ENCODE assay signal across 1 cellular context in genomic region chr13:49464621-49465325, GRCh38.
TF ChIP-seq lines count a peak whose summit lies in the region.

No MANE protein-coding gene starts in this region.

TF ChIP-seq in HepG2, 621 proteins besides CTCF, POLR2A, EP300 and RAD21 (continued from another document and continues in another):
- no peak for TF ChIP-seq POLR2AphosphoS2 (IDR thresholded peaks at IDR 0.05; ENCODE audit: low read depth, low read length)
- TF ChIP-seq ZNF180 (CRISPR knock-in tag; IDR thresholded peaks at IDR 0.05; ENCODE audit: borderline replicate concordance, low read depth) = no peak
- TF ChIP-seq PREB (CRISPR knock-in tag; IDR thresholded peaks at IDR 0.05) = no peak
- TF ChIP-seq HHEX (CRISPR knock-in tag; IDR thresholded peaks at IDR 0.05) = 0 out of 2 replicates have a peak, but pooled peaks have one; percentile 45
- no peak for TF ChIP-seq ZNF235 (CRISPR knock-in tag; IDR thresholded peaks at IDR 0.05; ENCODE audit: borderline replicate concordance)
- TF ChIP-seq ZFP36L2 (CRISPR knock-in tag; IDR thresholded peaks at IDR 0.05) = no peak
- TF ChIP-seq ZNF747 (CRISPR knock-in tag; IDR thresholded peaks at IDR 0.05; ENCODE audit: borderline replicate concordance) = no peak
- TF ChIP-seq AHR (CRISPR knock-in tag; IDR thresholded peaks at IDR 0.05) = no peak
- TF ChIP-seq REPIN1 (CRISPR knock-in tag; IDR thresholded peaks at IDR 0.05; ENCODE audit: borderline replicate concordance, low read depth) = no peak
- TF ChIP-seq FOXC1 (CRISPR knock-in tag; IDR thresholded peaks at IDR 0.05; ENCODE audit: borderline replicate concordance) = no peak
- no peak for TF ChIP-seq ZNF276 (CRISPR knock-in tag; IDR thresholded peaks at IDR 0.05; ENCODE audit: low read depth)
- TF ChIP-seq ARID4A (CRISPR knock-in tag; IDR thresholded peaks at IDR 0.05; ENCODE audit: borderline replicate concordance) = no peak
- TF ChIP-seq GTF2F1 (IDR thresholded peaks at IDR 0.05; ENCODE audit: low read length) = no peak
- TF ChIP-seq SIX1 (CRISPR knock-in tag; IDR thresholded peaks at IDR 0.05; ENCODE audit: borderline replicate concordance) = peak; percentile 55; the same call in 1 of the 2 replicates
- TF ChIP-seq SMAD3 (CRISPR knock-in tag; IDR thresholded peaks at IDR 0.05) = 0 out of 2 replicates have a peak, but pooled peaks have one; percentile 67
- TF ChIP-seq KLF13 (CRISPR knock-in tag; IDR thresholded peaks at IDR 0.05) = no peak
- no peak for TF ChIP-seq ZNF879 (CRISPR knock-in tag; IDR thresholded peaks at IDR 0.05)
- no peak for TF ChIP-seq ZNF639 (CRISPR knock-in tag; conservative IDR thresholded peaks at IDR 0.05)
- TF ChIP-seq SOX13 (IDR thresholded peaks at IDR 0.05) = 0 out of 2 replicates have a peak, but pooled peaks have one; percentile 33
- peak in 1 of 2 experiments; percentile 88; a peak in 2 of 4 replicates for TF ChIP-seq SOX13 (CRISPR knock-in tag; conservative IDR thresholded peaks at IDR 0.05 in 1 of 2, IDR thresholded peaks at IDR 0.05 in 1 of 2)
- no peak for TF ChIP-seq KLF11 (CRISPR knock-in tag; IDR thresholded peaks at IDR 0.05)
- TF ChIP-seq PPARG (CRISPR knock-in tag; conservative IDR thresholded peaks at IDR 0.05) = peak; percentile 70; the same call in 1 of the 2 replicates
- peak; percentile 49 for TF ChIP-seq ASH2L (IDR thresholded peaks at IDR 0.05; ENCODE audit: insufficient read length, low read depth, low read length)
- no peak for TF ChIP-seq ZSCAN29 (CRISPR knock-in tag; conservative IDR thresholded peaks at IDR 0.05)
- TF ChIP-seq MATR3 (CRISPR knock-in tag; IDR thresholded peaks at IDR 0.05) = no peak
- peak; percentile 88 for TF ChIP-seq ZNF770 (CRISPR knock-in tag; IDR thresholded peaks at IDR 0.05)
- no peak for TF ChIP-seq FOSL2 (CRISPR knock-in tag; IDR thresholded peaks at IDR 0.05)
- no peak for TF ChIP-seq PHB2 (IDR thresholded peaks at IDR 0.05; ENCODE audit: partially characterized antibody)
- no peak for TF ChIP-seq ZNF777 (CRISPR knock-in tag; IDR thresholded peaks at IDR 0.05)
- peak; percentile 21; the same call in 1 of the 2 replicates for TF ChIP-seq TFE3 (CRISPR knock-in tag; IDR thresholded peaks at IDR 0.05)
- peak; percentile 76 for TF ChIP-seq ELF3 (CRISPR knock-in tag; IDR thresholded peaks at IDR 0.05)
- TF ChIP-seq NFYB (CRISPR knock-in tag; IDR thresholded peaks at IDR 0.05) = no peak
- TF ChIP-seq ZBTB20 (CRISPR knock-in tag; IDR thresholded peaks at IDR 0.05; ENCODE audit: borderline replicate concordance, low read depth) = no peak
- no peak for TF ChIP-seq CREBL2 (CRISPR knock-in tag; IDR thresholded peaks at IDR 0.05; ENCODE audit: borderline replicate concordance)
- TF ChIP-seq ETS1 (CRISPR knock-in tag; IDR thresholded peaks at IDR 0.05) = no peak
- no peak for TF ChIP-seq ZNF737 (CRISPR knock-in tag; IDR thresholded peaks at IDR 0.05; ENCODE audit: borderline replicate concordance)
- TF ChIP-seq ZBTB8A (CRISPR knock-in tag; IDR thresholded peaks at IDR 0.05; ENCODE audit: borderline replicate concordance, low read depth) = no peak
- TF ChIP-seq PITX1 (CRISPR knock-in tag; IDR thresholded peaks at IDR 0.05) = no peak
- peak; percentile 74 for TF ChIP-seq SAP130 (CRISPR knock-in tag; IDR thresholded peaks at IDR 0.05; ENCODE audit: low read depth)
- no peak for TF ChIP-seq ATF6 (CRISPR knock-in tag; conservative IDR thresholded peaks at IDR 0.05)
- no peak for TF ChIP-seq ZBTB37 (CRISPR knock-in tag; IDR thresholded peaks at IDR 0.05)
- TF ChIP-seq ATF1 (CRISPR knock-in tag; IDR thresholded peaks at IDR 0.05) = peak; percentile 26; the same call in 1 of the 2 replicates
- TF ChIP-seq GPBP1L1 (CRISPR knock-in tag; IDR thresholded peaks at IDR 0.05) = no peak
- TF ChIP-seq KMT2A (CRISPR knock-in tag; IDR thresholded peaks at IDR 0.05) = no peak
- peak; percentile 96 for TF ChIP-seq MIXL1 (CRISPR knock-in tag; IDR thresholded peaks at IDR 0.05)
- no peak for TF ChIP-seq AGO1 (IDR thresholded peaks at IDR 0.05; ENCODE audit: low read depth, low read length, poor library complexity, severe bottlenecking)
- peak; percentile 86 for TF ChIP-seq BCL6 (CRISPR knock-in tag; IDR thresholded peaks at IDR 0.05)
- peak; percentile 42; the same call in 1 of the 2 replicates for TF ChIP-seq HMG20B (CRISPR knock-in tag; conservative IDR thresholded peaks at IDR 0.05)
